ENCODE assay signal across 16 cellular contexts in the genomic region with DNA sequence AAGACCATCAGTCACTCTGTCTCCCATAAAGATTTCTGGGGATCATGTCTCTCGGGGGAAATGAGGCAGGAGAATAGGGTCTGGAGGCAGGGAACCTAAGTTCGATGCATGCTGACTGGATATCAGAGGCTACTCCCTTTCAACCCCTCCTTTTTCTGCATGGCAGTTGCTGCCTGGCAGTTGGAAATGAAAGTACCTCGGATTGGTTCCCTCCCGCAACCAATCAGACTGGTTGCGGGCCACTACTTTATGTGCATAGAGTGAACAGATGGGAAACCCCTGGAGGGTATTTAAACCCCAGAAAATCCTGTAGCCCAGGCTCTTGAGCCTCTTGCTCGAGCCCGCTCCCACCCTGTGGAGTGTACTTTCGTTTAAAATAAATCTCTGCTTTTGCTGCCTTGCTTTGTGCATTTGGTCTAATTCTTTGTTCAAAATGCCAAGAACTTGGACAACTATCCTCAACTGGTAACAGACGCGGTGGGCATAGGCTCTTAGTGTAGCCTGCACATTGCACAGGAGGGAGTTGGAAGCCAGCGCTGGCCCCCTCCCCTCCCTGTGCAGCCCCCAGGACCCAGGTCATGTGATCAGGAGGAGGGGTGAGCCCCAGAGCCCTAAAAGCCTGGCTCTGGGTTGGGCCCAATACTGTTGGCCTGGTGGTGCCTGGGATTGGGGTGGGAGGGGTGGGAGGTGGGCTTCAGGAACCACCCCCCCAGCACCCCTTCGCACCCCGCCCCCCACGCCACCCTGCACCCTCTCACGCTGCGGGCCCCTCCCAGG. TPM values are rescaled to one million over a fixed set of nuclear protein-coding genes. Genes with fewer than 3 reads are reported as not detected.
DNase-seq lines count a peak whose midpoint lies in the region; ATAC-seq and TF ChIP-seq lines count a peak whose summit lies in the region.
"Had no signal": no experiment of that assay in that cellular context is flagged by ENCODE, and none has a peak within 500 bp of the region (broad histone marks: within the 10 kb centered on the region; RNA-seq: fewer than 3 reads in every experiment).

No MANE protein-coding gene starts in this region.

- POLR2A ChIA-PET in HEK293 (lab: Yijun Ruan, JAX), result no interaction called here
- POLR2A ChIA-PET in activated CD4-positive, alpha-beta T cell treated with anti-CD3 and anti-CD28 coated beads for 36 hours (lab: Charles Lee), result no interaction called here

- DNase-seq in NCI-H2227 (lab: John Stamatoyannopoulos, UW; ENCODE audit: unreplicated experiment) (peak; percentile 73), neural crest cell (ENCODE audit: low read depth, low spot score) (no peak), Kasumi-1 (lab: John Stamatoyannopoulos, UW) (no peak), GM03348 (ENCODE audit: low spot score) (no peak), G401 (ENCODE audit: low spot score) (no peak)
- DNase-seq in activated CD4-positive, alpha-beta T cell treated with anti-CD3 and anti-CD28 coated beads for 36 hours, result no peak
- DNase-seq: activated CD4-positive, alpha-beta memory T cell treated with anti-CD3 and anti-CD28 coated beads for 36 hours; adrenal gland; DMS79 treated with DMSO at 0.1 percent for 48 hours; left colon had no signal

- H3K4me3 ChIP-seq in HEK293 (ENCODE audit: low read depth, low read length), result no peak overlapping the region
- H3K4me3 ChIP-seq: adrenal gland, BLaER1, GM12878, SJSA1 had no signal

- H3K36me3 ChIP-seq in HEK293 (ENCODE audit: control insufficient read depth in 2 of 2, insufficient read depth in 1 of 2, low read length in 2 of 2), result no peaks in the 10 kb centered on the region
- H3K36me3 ChIP-seq: adrenal gland, BLaER1, SJSA1 had no signal

- no peak for ATAC-seq in activated CD4-positive, alpha-beta T cell treated with anti-CD3 and anti-CD28 coated beads for 36 hours
- ATAC-seq: GM12878, left colon had no signal

- peak overlapping the region; percentile 19 to 85 (median 78) for H3K4me3 Mint-ChIP-seq in brain
- peak overlapping the region; percentile 17 for H3K4me3 Mint-ChIP-seq in neural crest cell
- H3K4me3 Mint-ChIP-seq in activated CD4-positive, alpha-beta T cell treated with anti-CD3 and anti-CD28 coated beads for 36 hours, result no peak overlapping the region
- H3K4me3 Mint-ChIP-seq: activated CD4-positive, alpha-beta memory T cell treated with anti-CD3 and anti-CD28 coated beads for 36 hours had no signal

- peaks cover 64% of the 10 kb centered on the region for H3K4me1 Mint-ChIP-seq in brain
- peaks cover 12% of the 10 kb centered on the region for H3K4me1 Mint-ChIP-seq in neural crest cell
- no peaks in the 10 kb centered on the region for H3K4me1 Mint-ChIP-seq in activated CD4-positive, alpha-beta T cell treated with anti-CD3 and anti-CD28 coated beads for 36 hours

- H3K27ac Mint-ChIP-seq in brain (peak overlapping the region; percentile 92 to 99 (median 98)), neural crest cell (ENCODE audit: unreplicated experiment) (no peak overlapping the region)
- no peak overlapping the region for H3K27ac Mint-ChIP-seq in activated CD4-positive, alpha-beta T cell treated with anti-CD3 and anti-CD28 coated beads for 36 hours
- H3K27ac Mint-ChIP-seq: activated CD4-positive, alpha-beta memory T cell treated with anti-CD3 and anti-CD28 coated beads for 36 hours had no signal

- intact Hi-C loops in activated CD4-positive, alpha-beta T cell treated with anti-CD3 and anti-CD28 coated beads for 36 hours (cut with DNase I, micrococcal nuclease), result no loop called here

- in situ Hi-C loops in G401 (cut with HindIII; ENCODE audit: low sequenced_read_pairs), result no loop called here

- TF ChIP-seq CTCF in HEK293 (tag by site-specific recombination; IDR thresholded peaks at IDR 0.05) (no peak), brain (conservative IDR thresholded peaks at IDR 0.05) (no peak), neural crest cell (conservative IDR thresholded peaks at IDR 0.05) (no peak)

- CTCF ChIA-PET in HEK293 (lab: Yijun Ruan, JAX), result interaction anchor here (5.2 to 11.8 kb wide), 2 partner anchors 26 to 111 kb away, joined by 206 to 234 read pairs; no protein-coding TSS in a partner anchor
- CTCF ChIA-PET in activated CD4-positive, alpha-beta T cell treated with anti-CD3 and anti-CD28 coated beads for 36 hours (lab: Charles Lee), result no interaction called here

- no peaks in the 10 kb centered on the region for H3K36me3 Mint-ChIP-seq in brain
- no peaks in the 10 kb centered on the region for H3K36me3 Mint-ChIP-seq in neural crest cell (ENCODE audit: low read depth)
- H3K36me3 Mint-ChIP-seq in activated CD4-positive, alpha-beta T cell treated with anti-CD3 and anti-CD28 coated beads for 36 hours (ENCODE audit: low read depth), result no peaks in the 10 kb centered on the region
- H3K36me3 Mint-ChIP-seq: activated CD4-positive, alpha-beta memory T cell treated with anti-CD3 and anti-CD28 coated beads for 36 hours had no signal

- no peak overlapping the region for H3K27ac ChIP-seq in HEK293 (ENCODE audit: extremely low read depth, low read depth, low read length)
- H3K27ac ChIP-seq: adrenal gland, BLaER1, SJSA1 had no signal

- H3K27me3 Mint-ChIP-seq in brain, result peaks cover 3% of the 10 kb centered on the region
- H3K27me3 Mint-ChIP-seq in neural crest cell (ENCODE audit: low read depth), result peaks cover 82% of the 10 kb centered on the region
- H3K27me3 Mint-ChIP-seq in activated CD4-positive, alpha-beta T cell treated with anti-CD3 and anti-CD28 coated beads for 36 hours, result peaks cover 20% of the 10 kb centered on the region

- no peaks in the 10 kb centered on the region for H3K9me3 ChIP-seq in HEK293 (ENCODE audit: control insufficient read depth, insufficient read depth, low read depth, low read length)
- H3K9me3 ChIP-seq: adrenal gland, BLaER1, SJSA1 had no signal

- H3K9me3 Mint-ChIP-seq in brain (peaks cover 0 to 5% (median 0%) of the 10 kb centered on the region in 5 experiments), neural crest cell (no peaks in the 10 kb centered on the region)
- no peaks in the 10 kb centered on the region for H3K9me3 Mint-ChIP-seq in activated CD4-positive, alpha-beta T cell treated with anti-CD3 and anti-CD28 coated beads for 36 hours (ENCODE audit: low read depth)
- H3K9me3 Mint-ChIP-seq: activated CD4-positive, alpha-beta memory T cell treated with anti-CD3 and anti-CD28 coated beads for 36 hours had no signal

- no peaks in the 10 kb centered on the region for H3K4me1 ChIP-seq in HEK293 (ENCODE audit: control insufficient read depth, insufficient read depth, low read length)
- H3K4me1 ChIP-seq: adrenal gland, BLaER1, SJSA1 had no signal

TF ChIP-seq in HEK293, 187 proteins besides CTCF, POLR2A, EP300 and RAD21:
- TF ChIP-seq ZNF223 (tag by site-specific recombination; IDR thresholded peaks at IDR 0.05) (no peak), KLF10 (tag by site-specific recombination; IDR thresholded peaks at IDR 0.05) (no peak), ZBTB17 (tag by site-specific recombination; IDR thresholded peaks at IDR 0.05) (peak; percentile 40; the same call in 1 of the 2 replicates), SP7 (tag by site-specific recombination; IDR thresholded peaks at IDR 0.05) (no peak)
- TF ChIP-seq, protein P1, sequence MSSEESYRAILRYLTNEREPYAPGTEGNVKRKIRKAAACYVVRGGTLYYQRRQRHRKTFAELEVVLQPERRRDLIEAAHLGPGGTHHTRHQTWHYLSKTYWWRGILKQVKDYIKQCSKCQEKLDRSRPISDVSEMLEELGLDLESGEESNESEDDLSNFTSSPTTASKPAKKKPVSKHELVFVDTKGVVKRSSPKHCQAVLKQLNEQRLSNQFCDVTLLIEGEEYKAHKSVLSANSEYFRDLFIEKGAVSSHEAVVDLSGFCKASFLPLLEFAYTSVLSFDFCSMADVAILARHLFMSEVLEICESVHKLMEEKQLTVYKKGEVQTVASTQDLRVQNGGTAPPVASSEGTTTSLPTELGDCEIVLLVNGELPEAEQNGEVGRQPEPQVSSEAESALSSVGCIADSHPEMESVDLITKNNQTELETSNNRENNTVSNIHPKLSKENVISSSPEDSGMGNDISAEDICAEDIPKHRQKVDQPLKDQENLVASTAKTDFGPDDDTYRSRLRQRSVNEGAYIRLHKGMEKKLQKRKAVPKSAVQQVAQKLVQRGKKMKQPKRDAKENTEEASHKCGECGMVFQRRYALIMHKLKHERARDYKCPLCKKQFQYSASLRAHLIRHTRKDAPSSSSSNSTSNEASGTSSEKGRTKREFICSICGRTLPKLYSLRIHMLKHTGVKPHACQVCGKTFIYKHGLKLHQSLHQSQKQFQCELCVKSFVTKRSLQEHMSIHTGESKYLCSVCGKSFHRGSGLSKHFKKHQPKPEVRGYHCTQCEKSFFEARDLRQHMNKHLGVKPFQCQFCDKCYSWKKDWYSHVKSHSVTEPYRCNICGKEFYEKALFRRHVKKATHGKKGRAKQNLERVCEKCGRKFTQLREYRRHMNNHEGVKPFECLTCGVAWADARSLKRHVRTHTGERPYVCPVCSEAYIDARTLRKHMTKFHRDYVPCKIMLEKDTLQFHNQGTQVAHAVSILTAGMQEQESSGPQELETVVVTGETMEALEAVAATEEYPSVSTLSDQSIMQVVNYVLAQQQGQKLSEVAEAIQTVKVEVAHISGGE (tag by site-specific recombination; conservative IDR thresholded peaks at IDR 0.05; ENCODE audit: low read depth), result no peak

RNA-seq across cellular contexts. Expression of a gene that starts 26.9 kb away (rescaled TPM):
- 4.0 TPM for polyA plus RNA-seq in brain (ENCODE audit: insufficient read depth, low read depth, low replicate concordance)
- total RNA-seq in neural crest cell, result not detected in 2 replicates
- total RNA-seq in activated CD4-positive, alpha-beta T cell treated with anti-CD3 and anti-CD28 coated beads for 36 hours, result not detected
- total RNA-seq in G401 (2014; rRNA removed; shearing (Covaris generic)), result 2.2 TPM in 1 of 2 replicates, not detected in the other
- total RNA-seq: activated CD4-positive, alpha-beta memory T cell treated with anti-CD3 and anti-CD28 coated beads for 36 hours; pulmonary artery endothelial cell; SJSA1 had no signal

Comparison
In these comparisons a context has a peak if more than half of its experiments do, and no peak if none do; other contexts are left out.
1. H3K27ac Mint-ChIP-seq: peak in brain (5 of 5); none in neural crest cell (single experiment) and activated CD4-positive, alpha-beta T cell treated with anti-CD3 and anti-CD28 coated beads for 36 hours (single experiment).